ENCODE assay signal across 23 cellular contexts in the genomic region with DNA sequence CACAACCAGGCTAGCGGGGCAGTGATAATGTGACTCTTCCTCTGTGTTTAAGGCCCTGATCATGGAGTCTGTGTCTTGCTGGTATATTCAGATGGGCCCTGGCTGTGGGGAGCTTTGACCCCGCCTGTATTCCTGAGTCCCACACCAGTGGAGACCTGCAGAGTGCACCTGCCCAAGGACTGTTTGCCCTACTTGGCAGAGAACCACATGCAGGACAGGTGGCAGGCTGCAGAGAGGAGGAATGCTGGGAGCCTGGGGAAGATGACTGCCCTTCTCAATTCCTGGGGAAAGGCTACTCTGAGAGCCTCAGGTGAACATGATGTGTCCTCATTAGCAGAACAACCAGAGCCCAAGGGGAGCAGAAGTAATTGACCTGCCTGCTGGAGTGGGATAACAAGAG.
"Had no signal": no experiment of that assay in that cellular context is flagged by ENCODE, and none has a peak within 500 bp of the region (broad histone marks: within the 10 kb centered on the region; RNA-seq: fewer than 3 reads in every experiment).

No MANE protein-coding gene starts in this region.

- H3K4me1 ChIP-seq: testis, upper lobe of right lung had no signal

- H3K27ac Mint-ChIP-seq: activated CD4-positive, alpha-beta memory T cell treated with anti-CD3 and anti-CD28 coated beads for 36 hours; activated naive CD4-positive, alpha-beta T cell treated with anti-CD3 and anti-CD28 coated beads, Interleukin-2, amount 10 ng/mL, durations not matched to agents 7 days and 5 days; nephron; stimulated activated effector memory CD8-positive, alpha-beta T cell treated with anti-CD3 and anti-CD28 coated beads, Interleukin-12 subunit alpha, Interleukin-12 subunit beta, amount 100 ng/mL, for 72 hours had no signal

- H3K9me3 ChIP-seq: testis, upper lobe of right lung had no signal

- DNase-seq: activated CD4-positive, alpha-beta memory T cell treated with anti-CD3 and anti-CD28 coated beads for 36 hours; activated CD8-positive, alpha-beta memory T cell treated with anti-CD3 and anti-CD28 coated beads, Interleukin-2, amount 50 U/mL, for 4 hours; activated naive CD4-positive, alpha-beta T cell treated with anti-CD3 and anti-CD28 coated beads, Interleukin-2, amount 10 ng/mL, durations not matched to agents 7 days and 5 days; activated T-cell treated with anti-CD3 and anti-CD28 coated beads, Interleukin-2, amount 50 U/mL, for 4 hours; aorta; brain microvascular endothelial cell; central memory CD4-positive, alpha-beta T cell; cortex of kidney; erythroblast; foreskin melanocyte; glutamatergic neuron; hippocampal formation; left cardiac atrium; nucleus accumbens; stimulated activated CD4-positive, alpha-beta T cell treated with anti-CD3 and anti-CD28 coated beads, Interleukin-4, amount 100 ng/mL, for 24 hours; testis; upper lobe of right lung had no signal

- H3K27ac ChIP-seq: brain microvascular endothelial cell, testis, upper lobe of right lung had no signal

- H3K9me3 Mint-ChIP-seq: activated CD4-positive, alpha-beta memory T cell treated with anti-CD3 and anti-CD28 coated beads for 36 hours; activated naive CD4-positive, alpha-beta T cell treated with anti-CD3 and anti-CD28 coated beads, Interleukin-2, amount 10 ng/mL, durations not matched to agents 7 days and 5 days; activated T-cell treated with anti-CD3 and anti-CD28 coated beads, Interleukin-2, amount 50 U/mL, for 4 hours; nephron; stimulated activated effector memory CD8-positive, alpha-beta T cell treated with anti-CD3 and anti-CD28 coated beads, Interleukin-12 subunit alpha, Interleukin-12 subunit beta, amount 100 ng/mL, for 72 hours had no signal

- H3K4me3 ChIP-seq: lung, testis, upper lobe of right lung had no signal

- H3K27me3 Mint-ChIP-seq: activated CD4-positive, alpha-beta memory T cell treated with anti-CD3 and anti-CD28 coated beads for 36 hours; activated naive CD4-positive, alpha-beta T cell treated with anti-CD3 and anti-CD28 coated beads, Interleukin-2, amount 10 ng/mL, durations not matched to agents 7 days and 5 days had no signal

- H3K4me1 Mint-ChIP-seq: activated naive CD4-positive, alpha-beta T cell treated with anti-CD3 and anti-CD28 coated beads, Interleukin-2, amount 10 ng/mL, durations not matched to agents 7 days and 5 days; nephron; stimulated activated effector memory CD8-positive, alpha-beta T cell treated with anti-CD3 and anti-CD28 coated beads, Interleukin-12 subunit alpha, Interleukin-12 subunit beta, amount 100 ng/mL, for 72 hours had no signal

- H3K27me3 ChIP-seq: brain microvascular endothelial cell, testis, upper lobe of right lung had no signal

- H3K4me3 Mint-ChIP-seq: activated CD4-positive, alpha-beta memory T cell treated with anti-CD3 and anti-CD28 coated beads for 36 hours; activated naive CD4-positive, alpha-beta T cell treated with anti-CD3 and anti-CD28 coated beads, Interleukin-2, amount 10 ng/mL, durations not matched to agents 7 days and 5 days; activated T-cell treated with anti-CD3 and anti-CD28 coated beads, Interleukin-2, amount 50 U/mL, for 4 hours; nephron; stimulated activated effector memory CD8-positive, alpha-beta T cell treated with anti-CD3 and anti-CD28 coated beads, Interleukin-12 subunit alpha, Interleukin-12 subunit beta, amount 100 ng/mL, for 72 hours had no signal

- FAIRE-seq: endometrium, islet of Langerhans, TTC549 had no signal
